Comparison of ENCODE assay signal across 13 cellular contexts in genomic region chr14:95045836-95046430, GRCh38.
DNase-seq lines count a peak whose midpoint lies in the region; TF ChIP-seq lines count a peak whose summit lies in the region.
"Had no signal": no experiment of that assay in that cellular context is flagged by ENCODE, and none has a peak within 500 bp of the region (broad histone marks: within the 10 kb centered on the region; RNA-seq: fewer than 3 reads in every experiment).

No MANE protein-coding gene starts in this region.

- H3K9me3 ChIP-seq in endodermal cell (ENCODE audit: control insufficient read depth, low read length): no peaks in the 10 kb centered on the region
- H3K9me3 ChIP-seq in testis: no peaks in the 10 kb centered on the region

- H3K27me3 ChIP-seq in endodermal cell (ENCODE audit: control insufficient read depth, insufficient read depth, low read length, poor library complexity, severe bottlenecking) (no peaks in the 10 kb centered on the region), testis (no peaks in the 10 kb centered on the region)

- WGBS in endodermal cell (ENCODE audit: insufficient coverage in 1 of 2, insufficient read length in 1 of 2), 2 experiments: 90 to 96% methylated on average over 10 to 15 of the region's 15 CpGs
- WGBS in testis, 2 donors: 86 to 92% methylated on average over 15 of the region's 15 CpGs

- H3K36me3 Mint-ChIP-seq in endodermal cell (ENCODE audit: low read depth) (no peaks in the 10 kb centered on the region), nephron progenitor cell (ENCODE audit: low read depth) (no peaks in the 10 kb centered on the region)
- H3K36me3 Mint-ChIP-seq: CD8-positive, alpha-beta T cell had no signal

- H3K27ac Mint-ChIP-seq in endodermal cell: no peak overlapping the region
- peak overlapping the region; percentile 92 for H3K27ac Mint-ChIP-seq in nephron progenitor cell
- H3K27ac Mint-ChIP-seq: CD8-positive, alpha-beta T cell had no signal

- H3K4me3 ChIP-seq in endodermal cell (ENCODE audit: low read length) (no peak overlapping the region), testis (no peak overlapping the region)

- in situ Hi-C loops in KBM-7 (cut with MboI; ENCODE audit: low pct_unique_long_range_greater_than_20kb, low sequenced_read_pairs): no loop called here

- H3K4me3 Mint-ChIP-seq in endodermal cell (no peak overlapping the region), nephron progenitor cell (no peak overlapping the region)
- H3K4me3 Mint-ChIP-seq: CD8-positive, alpha-beta T cell had no signal

- TF ChIP-seq CTCF in endodermal cell (conservative IDR thresholded peaks at IDR 0.05) (no peak), nephron progenitor cell (IDR thresholded peaks at IDR 0.05) (no peak), testis (IDR thresholded peaks at IDR 0.05) (no peak)

- intact Hi-C loops in testis (cut with DNase I; ENCODE audit: low total_unique reads): no loop called here

- DNase-seq in activated CD8-positive, alpha-beta memory T cell treated with anti-CD3 and anti-CD28 coated beads, Interleukin-2, amount 50 U/mL, for 48 hours: peak; percentile 22
- no peak for DNase-seq in activated CD8-positive, alpha-beta memory T cell treated with anti-CD3 and anti-CD28 coated beads, Interleukin-2, amount 50 U/mL, for 4 hours
- peak; percentile 27 for DNase-seq in endodermal cell
- DNase-seq in nephron progenitor cell: no peak
- peak; percentile 7 for DNase-seq in testis
- no peak for DNase-seq in activated CD4-positive, alpha-beta T cell treated with anti-CD3 and anti-CD28 coated beads, Interleukin-2, amount 50 U/mL, for 1 hour
- DNase-seq in KBM-7: no peak
- DNase-seq in NCI-H1436 (lab: John Stamatoyannopoulos, UW): no peak
- DNase-seq: GF-D8, NCI-H2029 treated with DMSO at 0.1 percent for 48 hours, RPMI8226 had no signal

- H3K9me3 Mint-ChIP-seq in endodermal cell: no peaks in the 10 kb centered on the region
- no peaks in the 10 kb centered on the region for H3K9me3 Mint-ChIP-seq in nephron progenitor cell
- H3K9me3 Mint-ChIP-seq: CD8-positive, alpha-beta T cell had no signal

- no peak for TF ChIP-seq POLR2A in testis (IDR thresholded peaks at IDR 0.05)

- H3K36me3 ChIP-seq in endodermal cell (ENCODE audit: control insufficient read depth, insufficient read depth, low read length) (no peaks in the 10 kb centered on the region), testis (ENCODE audit: low read depth, missing control alignments) (no peaks in the 10 kb centered on the region)

- H3K27me3 Mint-ChIP-seq in endodermal cell (ENCODE audit: insufficient read depth) (peaks cover 34% of the 10 kb centered on the region), nephron progenitor cell (ENCODE audit: low read depth, poor library complexity) (peaks cover 14% of the 10 kb centered on the region)

- H3K4me1 ChIP-seq in endodermal cell (ENCODE audit: control insufficient read depth, insufficient read depth, low read length): peaks cover 5% of the 10 kb centered on the region
- H3K4me1 ChIP-seq in testis: no peaks in the 10 kb centered on the region

- H3K4me1 Mint-ChIP-seq in endodermal cell: peaks cover 7% of the 10 kb centered on the region
- peaks cover 84% of the 10 kb centered on the region for H3K4me1 Mint-ChIP-seq in nephron progenitor cell

- H3K9ac ChIP-seq in endodermal cell (ENCODE audit: extremely low read depth, low read length, poor library complexity, severe bottlenecking): no peak overlapping the region

- H3K27ac ChIP-seq in endodermal cell (ENCODE audit: low read depth, low read length) (no peak overlapping the region), testis (no peak overlapping the region)
- H3K27ac ChIP-seq: 22Rv1 had no signal

Comparison
In these comparisons a context has a peak if more than half of its experiments do, and no peak if none do; other contexts are left out.
1. DNase-seq: peak in activated CD8-positive, alpha-beta memory T cell treated with anti-CD3 and anti-CD28 coated beads, Interleukin-2, amount 50 U/mL, for 48 hours (single experiment), endodermal cell (single experiment) and testis (single experiment); none in activated CD8-positive, alpha-beta memory T cell treated with anti-CD3 and anti-CD28 coated beads, Interleukin-2, amount 50 U/mL, for 4 hours (single experiment), nephron progenitor cell (single experiment), activated CD4-positive, alpha-beta T cell treated with anti-CD3 and anti-CD28 coated beads, Interleukin-2, amount 50 U/mL, for 1 hour (single experiment), KBM-7 (single experiment) and NCI-H1436 (single experiment).